ENCODE assay signal across 12 cellular contexts in genomic region chr22:20510811-20511577, GRCh38. TPM values are rescaled to one million over a fixed set of nuclear protein-coding genes. Genes with fewer than 3 reads are reported as not detected.
DNase-seq lines count a peak whose midpoint lies in the region; ATAC-seq and TF ChIP-seq lines count a peak whose summit lies in the region.
"Had no signal": no experiment of that assay in that cellular context is flagged by ENCODE, and none has a peak within 500 bp of the region (broad histone marks: within the 10 kb centered on the region; RNA-seq: fewer than 3 reads in every experiment).

No MANE protein-coding gene starts in this region.

- no peaks in the 10 kb centered on the region for H3K9me2 ChIP-seq in Loucy (replicated peaks; ENCODE audit: low read depth, low read length)

- no peaks in the 10 kb centered on the region for H3K27me3 Mint-ChIP-seq in CD4-positive, alpha-beta memory T cell
- no peaks in the 10 kb centered on the region for H3K27me3 Mint-ChIP-seq in chondrocyte (ENCODE audit: low read depth)
- H3K27me3 Mint-ChIP-seq in osteocyte (ENCODE audit: unreplicated experiment) = no peaks in the 10 kb centered on the region

- H3K9ac ChIP-seq in Loucy (ENCODE audit: low read depth, low read length, poor library complexity, severe bottlenecking) = peak overlapping the region; percentile 96

- intact Hi-C loops in CD4-positive, alpha-beta memory T cell (cut with micrococcal nuclease) = no loop called here

- TF ChIP-seq CTCF in Loucy (conservative IDR thresholded peaks at IDR 0.05; ENCODE audit: low read length) = no peak
- no peak for TF ChIP-seq CTCF in chondrocyte (IDR thresholded peaks at IDR 0.05)
- no peak for TF ChIP-seq CTCF in osteocyte (IDR thresholded peaks at IDR 0.05)
- TF ChIP-seq CTCF in omental fat pad (IDR thresholded peaks at IDR 0.05) = no peak

- peaks cover 53 to 80% (median 68%) of the 10 kb centered on the region in 4 donors for H3K4me1 Mint-ChIP-seq in CD4-positive, alpha-beta memory T cell
- peaks cover 68% of the 10 kb centered on the region for H3K4me1 Mint-ChIP-seq in chondrocyte (ENCODE audit: low read depth)
- peaks cover 61% of the 10 kb centered on the region for H3K4me1 Mint-ChIP-seq in osteocyte (ENCODE audit: unreplicated experiment)

- H3K79me2 ChIP-seq in Loucy (ENCODE audit: insufficient read depth, low read length) = peaks cover 84% of the 10 kb centered on the region

- no peaks in the 10 kb centered on the region for H3F3A ChIP-seq in Loucy (ENCODE audit: low read depth)

- ATAC-seq in omental fat pad (ENCODE audit: low FRiP score) (no peak), HG02759 (IDR thresholded peaks at IDR 0.05; ENCODE audit: unreplicated experiment) (no peak)

- no peaks in the 10 kb centered on the region for H3K9me3 ChIP-seq in CD4-positive, alpha-beta memory T cell (ENCODE audit: control insufficient read depth in 1 of 2, low read length in 2 of 2)
- no peaks in the 10 kb centered on the region for H3K9me3 ChIP-seq in Loucy (ENCODE audit: insufficient read depth, low read depth, low read length)
- H3K9me3 ChIP-seq: neutrophil had no signal

- H3K27ac ChIP-seq in CD4-positive, alpha-beta memory T cell (ENCODE audit: low read depth, low read length) = no peak overlapping the region

- peaks cover 71% of the 10 kb centered on the region for H3K4me1 ChIP-seq in CD4-positive, alpha-beta memory T cell (ENCODE audit: insufficient read depth, low read length)
- peaks cover 39% of the 10 kb centered on the region for H3K4me1 ChIP-seq in Loucy (ENCODE audit: insufficient read depth, low read length, poor library complexity, severe bottlenecking)

- no peak for DNase-seq in CD4-positive, alpha-beta memory T cell
- DNase-seq in chondrocyte (ENCODE audit: low spot score) (no peak), osteocyte (ENCODE audit: extremely low spot score, unreplicated experiment) (no peak), omental fat pad (ENCODE audit: low spot score) (no peak), NCI-H2196 treated with DMSO at 0.1 percent for 48 hours (lab: John Stamatoyannopoulos, UW; ENCODE audit: unreplicated experiment) (no peak), NCI-H446 (lab: John Stamatoyannopoulos, UW) (no peak)
- DNase-seq: activated CD4-positive, alpha-beta T cell treated with anti-CD3 and anti-CD28 coated beads, Interleukin-2, amount 50 U/mL, for 4 hours; hypothalamus; OCI-M1 had no signal

- peak overlapping the region; percentile 92 for H3K4me2 ChIP-seq in Loucy (ENCODE audit: low read depth, low read length, poor library complexity, severe bottlenecking)

- no peaks in the 10 kb centered on the region for H3K9me3 Mint-ChIP-seq in CD4-positive, alpha-beta memory T cell
- no peaks in the 10 kb centered on the region for H3K9me3 Mint-ChIP-seq in chondrocyte (ENCODE audit: low read depth)
- no peaks in the 10 kb centered on the region for H3K9me3 Mint-ChIP-seq in osteocyte (ENCODE audit: unreplicated experiment)

- no peak overlapping the region for H2AFZ ChIP-seq in Loucy (ENCODE audit: low read length)

- POLR2A ChIA-PET in CD4-positive, alpha-beta memory T cell (lab: Charles Lee; ENCODE audit: partially characterized antibody) = interaction anchor here (1.0 to 11.3 kb wide), 5 partner anchors 12 to 85 kb away, joined by 3 to 209 read pairs (median 6); no protein-coding TSS in a partner anchor

- no peak overlapping the region for H3K4me3 ChIP-seq in CD4-positive, alpha-beta memory T cell (ENCODE audit: low read length in 2 of 2)
- H3K4me3 ChIP-seq in Loucy (ENCODE audit: low read length, poor library complexity, severe bottlenecking) = peak overlapping the region; percentile 97

- H3K27ac Mint-ChIP-seq in CD4-positive, alpha-beta memory T cell = peak overlapping the region; percentile 9 to 89 (median 75)
- H3K27ac Mint-ChIP-seq in chondrocyte (ENCODE audit: unreplicated experiment) (peak overlapping the region; percentile 99), osteocyte (ENCODE audit: unreplicated experiment) (peak overlapping the region; percentile 97)

- H3K36me3 ChIP-seq in CD4-positive, alpha-beta memory T cell (ENCODE audit: insufficient read depth, low read length) = peaks cover 16% of the 10 kb centered on the region
- H3K36me3 ChIP-seq in Loucy (ENCODE audit: insufficient read depth, low read length) = peaks cover 10% of the 10 kb centered on the region; the same call in 1 of the 2 replicates

- H3K4me3 Mint-ChIP-seq in CD4-positive, alpha-beta memory T cell = peak overlapping the region in 7 of 8 donors; percentile 33 to 97 (median 77)
- peak overlapping the region; percentile 98 for H3K4me3 Mint-ChIP-seq in chondrocyte (ENCODE audit: unreplicated experiment)
- H3K4me3 Mint-ChIP-seq in osteocyte (ENCODE audit: unreplicated experiment) = peak overlapping the region; percentile 19

- peaks cover 63% of the 10 kb centered on the region for H4K20me1 ChIP-seq in Loucy (ENCODE audit: insufficient read depth, low read length, poor library complexity, severe bottlenecking)

- CTCF ChIA-PET in CD4-positive, alpha-beta memory T cell (lab: Charles Lee; ENCODE audit: partially characterized antibody) = interaction anchor here (0.8 to 11.7 kb wide), 6 partner anchors 11 to 93 kb away, joined by 3 to 154 read pairs (median 3); no protein-coding TSS in a partner anchor

- peaks cover 7 to 47% of the 10 kb centered on the region in 2 donors for H3K36me3 Mint-ChIP-seq in CD4-positive, alpha-beta memory T cell
- H3K36me3 Mint-ChIP-seq in chondrocyte (ENCODE audit: low read depth) = peaks cover 7% of the 10 kb centered on the region
- peaks cover 4% of the 10 kb centered on the region for H3K36me3 Mint-ChIP-seq in osteocyte (ENCODE audit: unreplicated experiment)

- H3K27me3 ChIP-seq in CD4-positive, alpha-beta memory T cell (ENCODE audit: insufficient read depth, low read length) = no peaks in the 10 kb centered on the region
- no peaks in the 10 kb centered on the region for H3K27me3 ChIP-seq in Loucy (ENCODE audit: insufficient read depth, low read length, poor library complexity, severe bottlenecking)
- H3K27me3 ChIP-seq: neutrophil had no signal

RNA-seq across cellular contexts. Expression of gene MED15, which starts 3.6 kb away (rescaled TPM):
- 100 to 1,000 TPM; 225 to 237 TPM for total RNA-seq in CD4-positive, alpha-beta memory T cell
- 10 to 100 TPM; 15.6 to 86.8 TPM for polyA plus RNA-seq in CD4-positive, alpha-beta memory T cell
- total RNA-seq in chondrocyte (105 to 111 TPM (median 110 TPM) in 3 replicates), osteocyte (104 TPM in 2 replicates), omental fat pad (10 to 100 TPM; 36.5 to 90.5 (median 57.2) TPM)

RNA-seq across cellular contexts. Expression of gene KLHL22, which starts 15.4 kb away (rescaled TPM):
- total RNA-seq in CD4-positive, alpha-beta memory T cell = 10 to 100 TPM; 60.2 to 63.1 TPM
- polyA plus RNA-seq in CD4-positive, alpha-beta memory T cell = 10 to 100 TPM; 19.4 to 23.9 TPM
- total RNA-seq in chondrocyte = 37.3 to 49.3 TPM (median 37.7 TPM) in 3 replicates
- total RNA-seq in osteocyte = 44.7 and 46.3 TPM in 2 replicates
- total RNA-seq in omental fat pad = 10 to 100 TPM; 19.8 to 45.0 (median 32.9) TPM

Comparison
In these comparisons a context has a peak if more than half of its experiments do, and no peak if none do; other contexts are left out.
1. H3K4me3 Mint-ChIP-seq: peak in every context shown above with its lines; median percentile 98 in chondrocyte; 77 in CD4-positive, alpha-beta memory T cell; 19 in osteocyte.